In genomic region chr5:100828756-100829342, GRCh38 we compare ENCODE assay signal across 14 cellular contexts.
A peak's percentile ranks its signal among the peaks of the same experiment; 100 is the strongest.
DNase-seq lines count a peak whose midpoint lies in the region; ATAC-seq and TF ChIP-seq lines count a peak whose summit lies in the region.
"Had no signal": no experiment of that assay in that cellular context is flagged by ENCODE, and none has a peak within 500 bp of the region (broad histone marks: within the 10 kb centered on the region; RNA-seq: fewer than 3 reads in every experiment).

No MANE protein-coding gene starts in this region.

- H3K9me2 ChIP-seq in hepatocyte (replicated peaks; ENCODE audit: insufficient read depth) = no peaks in the 10 kb centered on the region

- H3K27ac ChIP-seq in RWPE2 (ENCODE audit: poor library complexity, severe bottlenecking) = peak overlapping the region; percentile 62
- peak overlapping the region; percentile 42 for H3K27ac ChIP-seq in hepatocyte
- H3K27ac ChIP-seq: parathyroid adenoma had no signal

- peak overlapping the region; percentile 89 for H3K27ac Mint-ChIP-seq in activated T-cell treated with anti-CD3 and anti-CD28 coated beads, Interleukin-2, amount 50 U/mL, for 72 hours
- peak overlapping the region; percentile 91 for H3K27ac Mint-ChIP-seq in stimulated activated naive B cell treated with anti-CD40 and anti-IgM and Interleukin-4, amounts not matched to agents 10 μg/mL and 1 μg/mL and 100 μg/mL, for 72 hours

- H3K79me2 ChIP-seq in hepatocyte = no peaks in the 10 kb centered on the region
- H3K79me2 ChIP-seq: parathyroid adenoma had no signal

- H2AFZ ChIP-seq in hepatocyte = no peak overlapping the region
- H2AFZ ChIP-seq: parathyroid adenoma had no signal

- WGBS in hepatocyte (ENCODE audit: low lambda C conversion rate, missing lambda C conversion rate) = 92% methylated on average over 10 of the region's 10 CpGs

- no peaks in the 10 kb centered on the region for H4K20me1 ChIP-seq in hepatocyte (ENCODE audit: insufficient read depth, poor library complexity, severe bottlenecking)

- H3K4me1 ChIP-seq in RWPE2 (ENCODE audit: insufficient read depth, poor library complexity, severe bottlenecking) (peaks cover 14% of the 10 kb centered on the region), hepatocyte (ENCODE audit: insufficient read depth) (peaks cover 7% of the 10 kb centered on the region)
- H3K4me1 ChIP-seq: parathyroid adenoma had no signal

- H3K4me3 Mint-ChIP-seq in activated T-cell treated with anti-CD3 and anti-CD28 coated beads, Interleukin-2, amount 50 U/mL, for 72 hours = peak overlapping the region; percentile 45 to 75
- no peak overlapping the region for H3K4me3 Mint-ChIP-seq in activated T-cell treated with anti-CD3 and anti-CD28 coated beads, Interleukin-2, amount 50 U/mL, for 4 hours
- peak overlapping the region; percentile 50 to 66 for H3K4me3 Mint-ChIP-seq in stimulated activated naive B cell treated with anti-CD40 and anti-IgM and Interleukin-4, amounts not matched to agents 10 μg/mL and 1 μg/mL and 100 μg/mL, for 72 hours

- peaks cover 51% of the 10 kb centered on the region for H3K4me1 Mint-ChIP-seq in activated T-cell treated with anti-CD3 and anti-CD28 coated beads, Interleukin-2, amount 50 U/mL, for 72 hours (ENCODE audit: low read depth)
- H3K4me1 Mint-ChIP-seq in activated T-cell treated with anti-CD3 and anti-CD28 coated beads, Interleukin-2, amount 50 U/mL, for 4 hours (ENCODE audit: low read depth) = peaks cover 42% of the 10 kb centered on the region
- H3K4me1 Mint-ChIP-seq in stimulated activated naive B cell treated with anti-CD40 and anti-IgM and Interleukin-4, amounts not matched to agents 10 μg/mL and 1 μg/mL and 100 μg/mL, for 72 hours = peaks cover 28 to 49% of the 10 kb centered on the region in 2 donors

- H3K9me3 ChIP-seq in RWPE2 (ENCODE audit: severe bottlenecking) (no peaks in the 10 kb centered on the region), hepatocyte (ENCODE audit: low read depth) (no peaks in the 10 kb centered on the region)

- peaks cover 4 to 14% of the 10 kb centered on the region in 2 donors for H3K36me3 Mint-ChIP-seq in activated T-cell treated with anti-CD3 and anti-CD28 coated beads, Interleukin-2, amount 50 U/mL, for 72 hours (ENCODE audit: insufficient read depth in 2 of 2)
- peaks cover 11% of the 10 kb centered on the region for H3K36me3 Mint-ChIP-seq in activated T-cell treated with anti-CD3 and anti-CD28 coated beads, Interleukin-2, amount 50 U/mL, for 4 hours (ENCODE audit: insufficient read depth)
- peaks cover 6 to 25% of the 10 kb centered on the region in 2 donors for H3K36me3 Mint-ChIP-seq in stimulated activated naive B cell treated with anti-CD40 and anti-IgM and Interleukin-4, amounts not matched to agents 10 μg/mL and 1 μg/mL and 100 μg/mL, for 72 hours

- H3K27me3 Mint-ChIP-seq in activated T-cell treated with anti-CD3 and anti-CD28 coated beads, Interleukin-2, amount 50 U/mL, for 72 hours (ENCODE audit: low read depth) = no peaks in the 10 kb centered on the region
- no peaks in the 10 kb centered on the region for H3K27me3 Mint-ChIP-seq in activated T-cell treated with anti-CD3 and anti-CD28 coated beads, Interleukin-2, amount 50 U/mL, for 4 hours (ENCODE audit: low read depth)
- no peaks in the 10 kb centered on the region for H3K27me3 Mint-ChIP-seq in stimulated activated naive B cell treated with anti-CD40 and anti-IgM and Interleukin-4, amounts not matched to agents 10 μg/mL and 1 μg/mL and 100 μg/mL, for 72 hours

- H3K4me3 ChIP-seq in RWPE2 (ENCODE audit: severe bottlenecking) (no peak overlapping the region), hepatocyte (no peak overlapping the region)

- H3K4me2 ChIP-seq in hepatocyte = no peak overlapping the region

- H3K36me3 ChIP-seq in RWPE2 (ENCODE audit: low read depth) (no peaks in the 10 kb centered on the region), hepatocyte (replicated peaks; ENCODE audit: insufficient read depth, low read depth) (no peaks in the 10 kb centered on the region)

- TF ChIP-seq CTCF in RWPE2 (IDR thresholded peaks at IDR 0.05; ENCODE audit: poor library complexity, severe bottlenecking) (no peak), hepatocyte (IDR thresholded peaks at IDR 0.05; ENCODE audit: poor library complexity) (no peak)

- ATAC-seq in activated T-cell treated with anti-CD3 and anti-CD28 coated beads, Interleukin-2, amount 50 U/mL, for 72 hours (replicated peaks in 1 of 2) = no peak
- ATAC-seq in activated T-cell treated with anti-CD3 and anti-CD28 coated beads, Interleukin-2, amount 50 U/mL, for 4 hours = no peak
- ATAC-seq in RWPE2 (ENCODE audit: low read depth) = no peak
- no peak for ATAC-seq in stimulated activated naive B cell treated with anti-CD40 and anti-IgM and Interleukin-4, amounts not matched to agents 10 μg/mL and 1 μg/mL and 100 μg/mL, for 72 hours (replicated peaks)
- no peak for ATAC-seq in HG02678 (IDR thresholded peaks at IDR 0.05; ENCODE audit: unreplicated experiment)
- ATAC-seq: left colon had no signal

- H3K9me3 Mint-ChIP-seq in activated T-cell treated with anti-CD3 and anti-CD28 coated beads, Interleukin-2, amount 50 U/mL, for 72 hours = no peaks in the 10 kb centered on the region
- no peaks in the 10 kb centered on the region for H3K9me3 Mint-ChIP-seq in activated T-cell treated with anti-CD3 and anti-CD28 coated beads, Interleukin-2, amount 50 U/mL, for 4 hours
- no peaks in the 10 kb centered on the region for H3K9me3 Mint-ChIP-seq in stimulated activated naive B cell treated with anti-CD40 and anti-IgM and Interleukin-4, amounts not matched to agents 10 μg/mL and 1 μg/mL and 100 μg/mL, for 72 hours

- H3K27me3 ChIP-seq in RWPE2 (ENCODE audit: insufficient read depth, poor library complexity, severe bottlenecking) (no peaks in the 10 kb centered on the region), hepatocyte (no peaks in the 10 kb centered on the region)
- H3K27me3 ChIP-seq: dorsolateral prefrontal cortex had no signal

- DNase-seq in activated T-cell treated with anti-CD3 and anti-CD28 coated beads, Interleukin-2, amount 50 U/mL, for 72 hours = no peak
- no peak for DNase-seq in activated T-cell treated with anti-CD3 and anti-CD28 coated beads, Interleukin-2, amount 50 U/mL, for 4 hours
- no peak for DNase-seq in RWPE2 (ENCODE audit: low spot score)
- no peak for DNase-seq in hepatocyte (ENCODE audit: low spot score)
- no peak for DNase-seq in stimulated activated naive B cell treated with anti-CD40 and anti-IgM and Interleukin-4, amounts not matched to agents 10 μg/mL and 1 μg/mL and 100 μg/mL, for 72 hours
- DNase-seq in DMS153 treated with DMSO at 0.1 percent for 48 hours (lab: John Stamatoyannopoulos, UW; ENCODE audit: unreplicated experiment) = no peak
- no peak for DNase-seq in NCI-H748 (lab: John Stamatoyannopoulos, UW; ENCODE audit: unreplicated experiment)
- DNase-seq: DND-41, dorsolateral prefrontal cortex, foreskin melanocyte, left colon, NCI-H774 had no signal
